24 cellular contexts compared by ENCODE assay signal in the genomic region with DNA sequence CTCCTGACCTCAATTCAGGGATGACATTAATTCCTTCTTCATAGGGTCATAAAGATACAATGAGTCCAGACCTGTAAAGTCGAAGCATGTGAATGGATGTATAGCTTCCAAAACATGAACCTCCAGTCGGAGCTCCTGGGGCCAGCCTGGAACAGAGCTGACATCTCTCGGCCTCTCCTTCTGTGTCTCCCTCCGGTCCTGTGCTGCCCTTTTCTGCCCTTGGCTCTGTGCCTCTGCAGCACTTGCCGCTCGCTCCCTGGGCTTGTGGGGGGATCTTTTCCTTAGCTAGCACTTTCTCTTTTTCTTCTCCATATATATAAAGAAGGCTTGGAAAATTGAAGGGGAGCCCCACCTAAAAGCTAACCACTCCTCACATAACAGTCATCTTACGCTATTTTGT.
"Had no signal": no experiment of that assay in that cellular context is flagged by ENCODE, and none has a peak within 500 bp of the region (broad histone marks: within the 10 kb centered on the region; RNA-seq: fewer than 3 reads in every experiment).

No MANE protein-coding gene starts in this region.

- ATAC-seq: effector memory CD8-positive, alpha-beta T cell; natural killer cell treated with Interleukin-12 subunit alpha and Interleukin-12 subunit beta and Interleukin-15 and Interleukin-18, amount 100 ng/mL, for 72 hours had no signal

- H3K9me3 Mint-ChIP-seq: activated CD4-positive, alpha-beta memory T cell treated with anti-CD3 and anti-CD28 coated beads, Interleukin-2, amount 10 ng/mL, durations not matched to agents 7 days and 5 days; activated naive CD8-positive, alpha-beta T cell treated with anti-CD3 and anti-CD28 coated beads, Interleukin-2, amount 10 ng/mL, durations not matched to agents 7 days and 5 days; activated T-helper 2 cell treated with anti-CD3 and anti-CD28 coated beads, Interferon-gamma antibody, Interleukin-2, Interleukin-4, amounts not matched to agents 10 μg/mL and 5 μg/mL and 100 μg/mL, durations not matched to agents 14 hours and 24 hours and 36 hours; central memory CD8-positive, alpha-beta T cell; dendritic cell treated with granulocyte-macrophage colony-stimulating factor and Interleukin-4, amounts not matched to agents 40 ng/mL and 50 ng/mL, for 4 days; effector memory CD8-positive, alpha-beta T cell; natural killer cell treated with Interleukin-12 subunit alpha and Interleukin-12 subunit beta and Interleukin-15 and Interleukin-18, amount 100 ng/mL, for 72 hours; T-helper 2 cell treated with Interferon-gamma antibody and Interleukin-4, amounts not matched to agents 5 μg/mL and 100 μg/mL, for 36 hours had no signal

- FAIRE-seq: islet of Langerhans, TTC549 had no signal

- H3K27me3 Mint-ChIP-seq: activated naive CD8-positive, alpha-beta T cell treated with anti-CD3 and anti-CD28 coated beads, Interleukin-2, amount 10 ng/mL, durations not matched to agents 7 days and 5 days; central memory CD8-positive, alpha-beta T cell; effector memory CD8-positive, alpha-beta T cell; natural killer cell treated with Interleukin-12 subunit alpha and Interleukin-12 subunit beta and Interleukin-15 and Interleukin-18, amount 100 ng/mL, for 72 hours had no signal

- H3K4me3 ChIP-seq: lung, sigmoid colon, spleen, tibial nerve, vagina had no signal

- H3K4me3 Mint-ChIP-seq: activated CD4-positive, alpha-beta memory T cell treated with anti-CD3 and anti-CD28 coated beads, Interleukin-2, amount 10 ng/mL, durations not matched to agents 7 days and 5 days; activated naive CD8-positive, alpha-beta T cell treated with anti-CD3 and anti-CD28 coated beads, Interleukin-2, amount 10 ng/mL, durations not matched to agents 7 days and 5 days; central memory CD8-positive, alpha-beta T cell; dendritic cell treated with granulocyte-macrophage colony-stimulating factor and Interleukin-4, amounts not matched to agents 40 ng/mL and 50 ng/mL, for 4 days; effector memory CD8-positive, alpha-beta T cell; natural killer cell treated with Interleukin-12 subunit alpha and Interleukin-12 subunit beta and Interleukin-15 and Interleukin-18, amount 100 ng/mL, for 72 hours; T-helper 2 cell treated with Interferon-gamma antibody and Interleukin-4, amounts not matched to agents 5 μg/mL and 100 μg/mL, for 36 hours had no signal

- H3K27ac Mint-ChIP-seq: activated CD4-positive, alpha-beta memory T cell treated with anti-CD3 and anti-CD28 coated beads, Interleukin-2, amount 10 ng/mL, durations not matched to agents 7 days and 5 days; activated naive CD8-positive, alpha-beta T cell treated with anti-CD3 and anti-CD28 coated beads, Interleukin-2, amount 10 ng/mL, durations not matched to agents 7 days and 5 days; activated T-helper 2 cell treated with anti-CD3 and anti-CD28 coated beads, Interferon-gamma antibody, Interleukin-2, Interleukin-4, amounts not matched to agents 10 μg/mL and 5 μg/mL and 100 μg/mL, durations not matched to agents 14 hours and 24 hours and 36 hours; dendritic cell treated with granulocyte-macrophage colony-stimulating factor and Interleukin-4, amounts not matched to agents 40 ng/mL and 50 ng/mL, for 4 days; effector memory CD8-positive, alpha-beta T cell; natural killer cell treated with Interleukin-12 subunit alpha and Interleukin-12 subunit beta and Interleukin-15 and Interleukin-18, amount 100 ng/mL, for 72 hours; T-helper 2 cell treated with Interferon-gamma antibody and Interleukin-4, amounts not matched to agents 5 μg/mL and 100 μg/mL, for 36 hours had no signal

- H3K27me3 ChIP-seq: brain microvascular endothelial cell, foreskin keratinocyte, sigmoid colon, spleen, tibial nerve, vagina had no signal

- H3K27ac ChIP-seq: brain microvascular endothelial cell, epithelial cell of prostate, sigmoid colon, spleen, tibial nerve, vagina had no signal

- H3K36me3 ChIP-seq: brain microvascular endothelial cell, vagina had no signal

- H3K36me3 Mint-ChIP-seq: activated naive CD8-positive, alpha-beta T cell treated with anti-CD3 and anti-CD28 coated beads, Interleukin-2, amount 10 ng/mL, durations not matched to agents 7 days and 5 days; natural killer cell treated with Interleukin-12 subunit alpha and Interleukin-12 subunit beta and Interleukin-15 and Interleukin-18, amount 100 ng/mL, for 72 hours had no signal

- H3K9me3 ChIP-seq: sigmoid colon, spleen, tibial nerve, vagina had no signal

- DNase-seq: activated CD4-positive, alpha-beta memory T cell treated with anti-CD3 and anti-CD28 coated beads, Interleukin-2, amount 10 ng/mL, durations not matched to agents 7 days and 5 days; activated CD4-positive, alpha-beta T cell treated with anti-CD3 and anti-CD28 coated beads for 4 hours; activated naive CD4-positive, alpha-beta T cell treated with Interleukin-2 at 50 U/mL for 16 hours; activated naive CD8-positive, alpha-beta T cell treated with anti-CD3 and anti-CD28 coated beads, Interleukin-2, amount 10 ng/mL, durations not matched to agents 7 days and 5 days; activated T-cell treated with anti-CD3 and anti-CD28 coated beads, Interleukin-2, amount 50 U/mL, for 1 hour; effector memory CD8-positive, alpha-beta T cell; glutamatergic neuron; left colon; sigmoid colon; spleen; stimulated activated naive CD4-positive, alpha-beta T cell had no signal
